8 cellular contexts compared by ENCODE assay signal in the genomic region with DNA sequence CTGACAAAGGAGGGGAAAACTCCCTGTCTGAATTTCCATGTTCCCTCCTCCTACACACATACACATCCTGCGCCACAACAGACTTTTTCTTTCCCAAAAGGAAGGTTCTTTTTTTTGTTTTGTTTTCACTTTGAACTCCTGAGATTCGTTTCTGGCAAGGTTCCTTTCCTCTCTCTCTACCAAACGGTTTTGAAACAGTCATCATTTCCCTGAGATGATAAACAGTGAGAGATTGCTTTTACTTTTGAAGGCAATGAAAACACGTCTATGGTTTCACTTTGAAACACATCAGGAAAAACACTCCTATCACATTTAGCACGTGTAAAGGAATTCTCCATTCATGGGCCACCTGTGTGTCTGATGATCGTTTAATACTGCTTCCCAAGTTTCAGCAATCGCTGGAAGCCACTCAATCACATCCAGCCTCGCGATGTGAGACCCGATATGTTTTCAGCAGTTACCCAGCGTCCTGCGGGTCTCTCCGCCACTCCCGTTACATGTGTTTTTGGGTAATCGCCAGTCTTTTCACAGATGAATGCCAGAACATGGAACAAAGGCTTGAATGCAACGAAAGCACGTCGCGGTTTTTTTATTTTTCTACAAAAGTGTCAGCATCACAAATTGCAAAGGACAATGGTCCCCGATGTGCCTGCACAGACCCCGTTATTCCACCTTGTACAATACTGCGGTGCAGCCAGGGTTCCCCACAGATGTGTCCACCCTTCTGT.
DNase-seq lines count a peak whose midpoint lies in the region; ATAC-seq and TF ChIP-seq lines count a peak whose summit lies in the region.

No MANE protein-coding gene starts in this region.

- TF ChIP-seq POLR2A in transverse colon (IDR thresholded peaks at IDR 0.05), result no peak

- peak overlapping the region in 1 of 2 donors; percentile 59 for H3K9ac ChIP-seq in liver (ENCODE audit: low read depth in 1 of 2, low read length in 2 of 2)

- H3K36me3 Mint-ChIP-seq in activated naive CD8-positive, alpha-beta T cell treated with anti-CD3 and anti-CD28 coated beads, Interleukin-2, amount 10 ng/mL, durations not matched to agents 7 days and 5 days, result no peaks in the 10 kb centered on the region

- in situ Hi-C loops in transverse colon (cut with MboI; ENCODE audit: low pct_ligation_motif_present in 1 of 4, low pct_unique_long_range_greater_than_20kb in 1 of 4, low sequenced_read_pairs in 3 of 4), result no loop called here

- TF ChIP-seq EP300 in transverse colon (IDR thresholded peaks at IDR 0.05; ENCODE audit: low read depth), result no peak

- TF ChIP-seq RAD21 in liver (IDR thresholded peaks at IDR 0.05), result no peak

- peaks cover 3% of the 10 kb centered on the region for H3K27me3 Mint-ChIP-seq in activated naive CD8-positive, alpha-beta T cell treated with anti-CD3 and anti-CD28 coated beads, Interleukin-2, amount 10 ng/mL, durations not matched to agents 7 days and 5 days

- CTCF ChIA-PET in BJ (lab: Yijun Ruan, JAX), result interaction anchor here (0.7 kb wide), 1 partner anchor 69 kb away, joined by 3 read pairs; no protein-coding TSS in a partner anchor

- 32% methylated on average over 22 of the region's 22 CpGs for WGBS in liver
- WGBS in transverse colon (ENCODE audit: low coverage in 1 of 2), 2 donors, result 0 to 15% methylated on average over 4 to 22 of the region's 22 CpGs

- H3K4me1 ChIP-seq in liver (ENCODE audit: control insufficient read depth in 4 of 4, insufficient read depth in 4 of 4, low read length in 3 of 4), result peaks cover 0 to 9% (median 4%) of the 10 kb centered on the region in 4 donors
- peaks cover 0 to 11% (median 4%) of the 10 kb centered on the region in 4 donors for H3K4me1 ChIP-seq in transverse colon

- peak overlapping the region; percentile 86 for H3K27ac Mint-ChIP-seq in activated naive CD8-positive, alpha-beta T cell treated with anti-CD3 and anti-CD28 coated beads, Interleukin-2, amount 10 ng/mL, durations not matched to agents 7 days and 5 days

- H3K27me3 ChIP-seq in BJ (ENCODE audit: control insufficient read depth, insufficient read depth, low read length) (peaks cover 8% of the 10 kb centered on the region), liver (ENCODE audit: control insufficient read depth in 4 of 4, insufficient read depth in 4 of 4, low read length in 3 of 4) (no peaks in the 10 kb centered on the region), transverse colon (peaks cover 2% of the 10 kb centered on the region)

- H3K4me3 ChIP-seq in BJ (ENCODE audit: low read depth, low read length), result peak overlapping the region; percentile 46
- peak overlapping the region; percentile 36 to 80 (median 53) for H3K4me3 ChIP-seq in liver (ENCODE audit: low read depth in 1 of 3, low read length in 3 of 3)
- peak overlapping the region; percentile 16 to 48 (median 26) for H3K4me3 ChIP-seq in transverse colon

- H3K4me1 Mint-ChIP-seq in activated naive CD8-positive, alpha-beta T cell treated with anti-CD3 and anti-CD28 coated beads, Interleukin-2, amount 10 ng/mL, durations not matched to agents 7 days and 5 days, result peaks cover 8% of the 10 kb centered on the region

- H3K9me3 Mint-ChIP-seq in activated naive CD8-positive, alpha-beta T cell treated with anti-CD3 and anti-CD28 coated beads, Interleukin-2, amount 10 ng/mL, durations not matched to agents 7 days and 5 days, result no peaks in the 10 kb centered on the region

- H3K36me3 ChIP-seq in BJ (ENCODE audit: control insufficient read depth, insufficient read depth, low read length), result no peaks in the 10 kb centered on the region
- no peaks in the 10 kb centered on the region for H3K36me3 ChIP-seq in liver (ENCODE audit: control insufficient read depth in 4 of 4, insufficient read depth in 3 of 4, low read depth in 1 of 4, low read length in 3 of 4)
- no peaks in the 10 kb centered on the region for H3K36me3 ChIP-seq in transverse colon

- intact Hi-C loops in transverse colon (cut with DNase I; ENCODE audit: low total_unique reads), result loop anchor here (10.0 kb wide), 1 partner anchor 50 kb away; no protein-coding TSS in a partner anchor

- ATAC-seq in activated naive CD8-positive, alpha-beta T cell treated with anti-CD3 and anti-CD28 coated beads, Interleukin-2, amount 10 ng/mL, durations not matched to agents 7 days and 5 days (ENCODE audit: low read depth), result peak; percentile 64
- ATAC-seq in GM21447 (IDR thresholded peaks at IDR 0.05; ENCODE audit: unreplicated experiment), result no peak

- peak overlapping the region; percentile 10 to 72 for H3K27ac ChIP-seq in liver (ENCODE audit: low read depth in 1 of 2, low read length in 2 of 2)
- no peak overlapping the region for H3K27ac ChIP-seq in transverse colon

- DNase-seq in BJ (ENCODE audit: low read depth), result no peak
- peak; percentile 58 for DNase-seq in HuH-7 (ENCODE audit: low spot score)
- DNase-seq in activated naive CD8-positive, alpha-beta T cell treated with anti-CD3 and anti-CD28 coated beads, Interleukin-2, amount 10 ng/mL, durations not matched to agents 7 days and 5 days, result peak; percentile 33
- no peak for DNase-seq in transverse colon
- no peak for DNase-seq in NCI-H526 (lab: John Stamatoyannopoulos, UW)
- DNase-seq in COR-L47 (lab: John Stamatoyannopoulos, UW), result no peak

- no peak for TF ChIP-seq CTCF in BJ (IDR thresholded peaks at IDR 0.05; ENCODE audit: insufficient read depth, low read depth, low read length)
- TF ChIP-seq CTCF in liver (IDR thresholded peaks at IDR 0.05; ENCODE audit: low read depth, low read length, missing input control), result no peak
- TF ChIP-seq CTCF in transverse colon (IDR thresholded peaks at IDR 0.05), result no peak

- POLR2A ChIA-PET in BJ (lab: Charles Lee), result no interaction called here
- POLR2A ChIA-PET in activated naive CD8-positive, alpha-beta T cell treated with anti-CD3 and anti-CD28 coated beads, Interleukin-2, amount 10 ng/mL, durations not matched to agents 7 days and 5 days (lab: Charles Lee), result interaction anchor here (0.7 to 2.2 kb wide), 2 partner anchors 11 to 548 kb away, joined by 4 to 7 read pairs; no protein-coding TSS in a partner anchor

- peak overlapping the region; percentile 87 for H3K4me3 Mint-ChIP-seq in activated naive CD8-positive, alpha-beta T cell treated with anti-CD3 and anti-CD28 coated beads, Interleukin-2, amount 10 ng/mL, durations not matched to agents 7 days and 5 days

- H3K9me3 ChIP-seq in liver (ENCODE audit: control insufficient read depth in 4 of 4, low read length in 3 of 4) (no peaks in the 10 kb centered on the region), transverse colon (no peaks in the 10 kb centered on the region)

TF ChIP-seq in liver, 16 proteins besides CTCF, POLR2A, EP300 and RAD21:
- TF ChIP-seq SP1 (IDR thresholded peaks at IDR 0.05), result no peak
- TF ChIP-seq, protein P1, sequence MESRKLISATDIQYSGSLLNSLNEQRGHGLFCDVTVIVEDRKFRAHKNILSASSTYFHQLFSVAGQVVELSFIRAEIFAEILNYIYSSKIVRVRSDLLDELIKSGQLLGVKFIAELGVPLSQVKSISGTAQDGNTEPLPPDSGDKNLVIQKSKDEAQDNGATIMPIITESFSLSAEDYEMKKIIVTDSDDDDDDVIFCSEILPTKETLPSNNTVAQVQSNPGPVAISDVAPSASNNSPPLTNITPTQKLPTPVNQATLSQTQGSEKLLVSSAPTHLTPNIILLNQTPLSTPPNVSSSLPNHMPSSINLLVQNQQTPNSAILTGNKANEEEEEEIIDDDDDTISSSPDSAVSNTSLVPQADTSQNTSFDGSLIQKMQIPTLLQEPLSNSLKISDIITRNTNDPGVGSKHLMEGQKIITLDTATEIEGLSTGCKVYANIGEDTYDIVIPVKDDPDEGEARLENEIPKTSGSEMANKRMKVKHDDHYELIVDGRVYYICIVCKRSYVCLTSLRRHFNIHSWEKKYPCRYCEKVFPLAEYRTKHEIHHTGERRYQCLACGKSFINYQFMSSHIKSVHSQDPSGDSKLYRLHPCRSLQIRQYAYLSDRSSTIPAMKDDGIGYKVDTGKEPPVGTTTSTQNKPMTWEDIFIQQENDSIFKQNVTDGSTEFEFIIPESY (IDR thresholded peaks at IDR 0.05), result peak; percentile 52
TF ChIP-seq in liver: peak in this region for 1.

Comparison
In these comparisons a context has a peak if more than half of its experiments do, and no peak if none do; other contexts are left out.
1. DNase-seq: peak in HuH-7 (single experiment) and activated naive CD8-positive, alpha-beta T cell treated with anti-CD3 and anti-CD28 coated beads, Interleukin-2, amount 10 ng/mL, durations not matched to agents 7 days and 5 days (single experiment); none in BJ (single experiment), transverse colon (single experiment), NCI-H526 (0 of 2) and COR-L47 (single experiment).
2. H3K27ac ChIP-seq: peak in liver (2 of 2); none in transverse colon (0 of 4).
3. Peak in every context shown above with its lines, with median percentiles within 50 percentile points of each other: H3K4me3 ChIP-seq.